22 cellular contexts compared by ENCODE assay signal in genomic region chr18:42338683-42339082, GRCh38.
DNase-seq lines count a peak whose midpoint lies in the region; TF ChIP-seq lines count a peak whose summit lies in the region.
"Had no signal": no experiment of that assay in that cellular context is flagged by ENCODE, and none has a peak within 500 bp of the region (broad histone marks: within the 10 kb centered on the region; RNA-seq: fewer than 3 reads in every experiment).

No MANE protein-coding gene starts in this region.

- no peak overlapping the region for H3K23ac ChIP-seq in H9 (ENCODE audit: insufficient read length, low read depth, low read length)

- no peaks in the 10 kb centered on the region for H3K9me2 ChIP-seq in GM23248 (ENCODE audit: insufficient read depth)

- H3K27me3 ChIP-seq in H9 (ENCODE audit: insufficient read depth, low read length) (no peaks in the 10 kb centered on the region), iPS-20b (ENCODE audit: insufficient read depth, low read length) (no peaks in the 10 kb centered on the region), H7 (ENCODE audit: control insufficient read depth, insufficient read depth, low read length) (no peaks in the 10 kb centered on the region), GM23248 (replicated peaks; ENCODE audit: insufficient read depth) (no peaks in the 10 kb centered on the region)
- H3K27me3 ChIP-seq: esophagus muscularis mucosa, vagina had no signal

- H3K9me3 Mint-ChIP-seq in H9 (peaks cover 26 to 34% of the 10 kb centered on the region in 2 experiments), nephron (peaks cover 25% of the 10 kb centered on the region)
- H3K9me3 Mint-ChIP-seq: activated CD4-positive, alpha-beta T cell treated with anti-CD3 and anti-CD28 coated beads, Interleukin-2, amount 10 ng/mL, durations not matched to agents 24 days and 14 days had no signal

- H3K36me3 Mint-ChIP-seq in H9 (ENCODE audit: insufficient read depth in 1 of 3, low read depth in 3 of 3): peaks cover 18 to 39% (median 25%) of the 10 kb centered on the region in 3 experiments
- peaks cover 27% of the 10 kb centered on the region for H3K36me3 Mint-ChIP-seq in nephron (ENCODE audit: low read depth)
- H3K36me3 Mint-ChIP-seq: activated naive CD8-positive, alpha-beta T cell had no signal

- no peaks in the 10 kb centered on the region for H3K79me2 ChIP-seq in H9 (ENCODE audit: insufficient read depth, low read length)
- no peaks in the 10 kb centered on the region for H3K79me2 ChIP-seq in GM23248 (ENCODE audit: insufficient read depth)

- no peak overlapping the region for H2BK120ac ChIP-seq in H9 (ENCODE audit: low read depth, low read length, poor library complexity, severe bottlenecking)

- no peaks in the 10 kb centered on the region for H4K20me1 ChIP-seq in H9 (ENCODE audit: control insufficient read depth, insufficient read depth, insufficient read length)
- no peaks in the 10 kb centered on the region for H4K20me1 ChIP-seq in GM23248 (ENCODE audit: insufficient read depth)

- no peak overlapping the region for H3K4me3 Mint-ChIP-seq in H9
- no peak overlapping the region for H3K4me3 Mint-ChIP-seq in nephron
- H3K4me3 Mint-ChIP-seq: activated CD4-positive, alpha-beta T cell treated with anti-CD3 and anti-CD28 coated beads, Interleukin-2, amount 10 ng/mL, durations not matched to agents 24 days and 14 days; activated naive CD8-positive, alpha-beta T cell; T-helper 17 cell had no signal

- no peak overlapping the region for H3K56ac ChIP-seq in H9 (ENCODE audit: insufficient read length, low read depth, low read length)

- H3K9me3 ChIP-seq in H9 (ENCODE audit: control insufficient read depth, low read depth, low read length): peaks cover 11% of the 10 kb centered on the region
- H3K9me3 ChIP-seq in iPS-20b (ENCODE audit: insufficient read depth, low read depth, low read length): peaks cover 13% of the 10 kb centered on the region
- no peaks in the 10 kb centered on the region for H3K9me3 ChIP-seq in GM23248 (ENCODE audit: low read depth)
- H3K9me3 ChIP-seq: esophagus muscularis mucosa, prostate gland, thoracic aorta, vagina had no signal

- DNase-seq in H9: no peak
- peak; percentile 13 for DNase-seq in NCI-H2227 treated with DMSO at 0.1 percent for 48 hours (lab: John Stamatoyannopoulos, UW)
- DNase-seq in H7: no peak
- no peak for DNase-seq in GM23248
- DNase-seq in activated CD4-positive, alpha-beta T cell treated with anti-CD3 and anti-CD28 coated beads, Interleukin-2, amount 50 U/mL, for 4 hours: no peak
- DNase-seq: activated CD4-positive, alpha-beta T cell treated with anti-CD3 and anti-CD28 coated beads, Interleukin-2, amount 10 ng/mL, durations not matched to agents 24 days and 14 days; DMS 273 treated with DMSO at 0.1 percent for 48 hours; effector CD8-positive, alpha-beta T cell; GDM1; left colon; MV-4-11; NCI-H187; stimulated activated CD4-positive, alpha-beta T cell treated with anti-CD3 and anti-CD28 coated beads, Interleukin-1b, Interleukin-23, amount 100 ng/mL, for 48 hours; T-helper 17 cell had no signal

- H3K27ac Mint-ChIP-seq in H9: peak overlapping the region in 1 of 3 experiments; percentile 5; a peak in 1 of 7 replicates
- peak overlapping the region; percentile 19 to 58 (median 21) for H3K27ac Mint-ChIP-seq in nephron
- H3K27ac Mint-ChIP-seq: activated CD4-positive, alpha-beta T cell treated with anti-CD3 and anti-CD28 coated beads, Interleukin-2, amount 10 ng/mL, durations not matched to agents 24 days and 14 days; activated naive CD8-positive, alpha-beta T cell; T-helper 17 cell had no signal

- H2AFZ ChIP-seq in H9 (ENCODE audit: low read length) (no peak overlapping the region), GM23248 (no peak overlapping the region)

- no peak overlapping the region for H2AK5ac ChIP-seq in H9 (ENCODE audit: insufficient read length, low read length)

- peaks cover 1% of the 10 kb centered on the region; the same call in 1 of the 2 replicates for H3K4me1 ChIP-seq in H9 (ENCODE audit: insufficient read depth, low read length)
- peaks cover 12% of the 10 kb centered on the region; the same call in 1 of the 2 replicates for H3K4me1 ChIP-seq in iPS-20b (ENCODE audit: insufficient read depth, low read length)
- no peaks in the 10 kb centered on the region for H3K4me1 ChIP-seq in GM23248 (ENCODE audit: insufficient read depth)
- H3K4me1 ChIP-seq: prostate gland, vagina had no signal

- H2BK12ac ChIP-seq in H9 (ENCODE audit: insufficient read length, low read depth, low read length): no peak overlapping the region

- H3K4me1 Mint-ChIP-seq in H9: peaks cover 41 to 46% of the 10 kb centered on the region in 2 experiments
- H3K4me1 Mint-ChIP-seq in nephron: peaks cover 7% of the 10 kb centered on the region
- H3K4me1 Mint-ChIP-seq: activated CD4-positive, alpha-beta T cell treated with anti-CD3 and anti-CD28 coated beads, Interleukin-2, amount 10 ng/mL, durations not matched to agents 24 days and 14 days; T-helper 17 cell had no signal

- no peak overlapping the region for H2BK20ac ChIP-seq in H9 (ENCODE audit: low read depth, low read length, poor library complexity, severe bottlenecking)

- in situ Hi-C loops in GM23248 (cut with MboI): no loop called here

- H3K4me3 ChIP-seq in iPS-20b (ENCODE audit: low read length) (peak overlapping the region; percentile 32; the same call in 1 of the 2 replicates), H7 (ENCODE audit: insufficient read depth, low read depth, low read length) (no peak overlapping the region), GM23248 (no peak overlapping the region)
- H3K4me3 ChIP-seq: esophagus muscularis mucosa, prostate gland, thoracic aorta, vagina had no signal

- H3K4me2 ChIP-seq in H9 (ENCODE audit: insufficient read depth, insufficient read length, low read length): peak overlapping the region; percentile 14
- H3K4me2 ChIP-seq in GM23248 (ENCODE audit: unreplicated experiment): no peak overlapping the region
- H3K4me2 ChIP-seq: KMS-11 had no signal

- H3T11ph ChIP-seq in H9 (ENCODE audit: low read length): no peak overlapping the region

- H3K9ac ChIP-seq in H9 (ENCODE audit: extremely low read depth, insufficient read length, low read length): no peak overlapping the region
- no peak overlapping the region for H3K9ac ChIP-seq in iPS-20b (ENCODE audit: low read depth, low read length)
- H3K9ac ChIP-seq in GM23248: no peak overlapping the region
- H3K9ac ChIP-seq: KMS-11 had no signal

- H3K23me2 ChIP-seq in H9 (ENCODE audit: insufficient read length, low read depth, low read length, poor library complexity, severe bottlenecking): no peaks in the 10 kb centered on the region

- no peak for TF ChIP-seq CTCF in H9 (conservative IDR thresholded peaks at IDR 0.05)
- no peak for TF ChIP-seq CTCF in nephron (IDR thresholded peaks at IDR 0.05; ENCODE audit: unreplicated experiment in 3 of 3)

- no peaks in the 10 kb centered on the region for H3K79me1 ChIP-seq in H9 (ENCODE audit: insufficient read depth, low read depth, low read length, poor library complexity, severe bottlenecking)

- H2BK15ac ChIP-seq in H9 (ENCODE audit: low read depth, low read length): no peak overlapping the region

- no peak overlapping the region for H4K5ac ChIP-seq in H9 (ENCODE audit: insufficient read length, low read depth, low read length)

- H3K27me3 Mint-ChIP-seq in H9 (ENCODE audit: low read depth): no peaks in the 10 kb centered on the region
- no peaks in the 10 kb centered on the region for H3K27me3 Mint-ChIP-seq in nephron (ENCODE audit: low read depth)
- H3K27me3 Mint-ChIP-seq: activated CD4-positive, alpha-beta T cell treated with anti-CD3 and anti-CD28 coated beads, Interleukin-2, amount 10 ng/mL, durations not matched to agents 24 days and 14 days; activated naive CD8-positive, alpha-beta T cell; T-helper 17 cell had no signal

- no peaks in the 10 kb centered on the region for H3F3A ChIP-seq in GM23248 (ENCODE audit: insufficient read depth)

- H3K18ac ChIP-seq in H9 (ENCODE audit: insufficient read length, low read depth, low read length): no peak overlapping the region

- WGBS in H9 (ENCODE audit: extremely low coverage, insufficient read length, low lambda C conversion rate): no CpG with 5 or more reads among the region's 2 CpGs
- 13 to 19% methylated on average over 2 of the region's 2 CpGs for WGBS in GM23248 (ENCODE audit: low coverage in 1 of 2, low lambda C conversion rate in 2 of 2, missing lambda C conversion rate in 2 of 2), 2 experiments

- H3K36me3 ChIP-seq in iPS-20b (ENCODE audit: insufficient read depth, low read depth, low read length): no peaks in the 10 kb centered on the region
- no peaks in the 10 kb centered on the region for H3K36me3 ChIP-seq in H7 (replicated peaks; ENCODE audit: control insufficient read depth, insufficient read depth, low read length)
- H3K36me3 ChIP-seq in GM23248 (ENCODE audit: low read depth): no peaks in the 10 kb centered on the region
- H3K36me3 ChIP-seq: esophagus muscularis mucosa, prostate gland, thoracic aorta, vagina had no signal

- H2BK5ac ChIP-seq in H9 (ENCODE audit: insufficient read length, low read length): no peak overlapping the region

- no peak overlapping the region for H3K4ac ChIP-seq in H9 (ENCODE audit: low read depth, low read length)

- H3K14ac ChIP-seq in H9 (ENCODE audit: insufficient read depth, low read length): no peak overlapping the region

- H3K27ac ChIP-seq in H9 (ENCODE audit: insufficient read length, low read depth, low read length) (no peak overlapping the region), iPS-20b (ENCODE audit: low read length) (no peak overlapping the region), GM23248 (no peak overlapping the region)
- H3K27ac ChIP-seq: KMS-11, prostate gland, thoracic aorta, vagina had no signal

- H4K91ac ChIP-seq in H9 (ENCODE audit: insufficient read length, low read depth, low read length): no peak overlapping the region

- no peak overlapping the region for H4K8ac ChIP-seq in H9 (replicated peaks; ENCODE audit: insufficient read length, low read depth, low read length)
